Comparison of ENCODE assay signal across 1 cellular context in genomic region chr15:48230498-48230897, GRCh38.
TF ChIP-seq lines count a peak whose summit lies in the region.

No MANE protein-coding gene starts in this region.

TF ChIP-seq in GM23338, 12 proteins besides CTCF, POLR2A, EP300 and RAD21 (continued from another document):
- TF ChIP-seq REST (IDR thresholded peaks at IDR 0.05; ENCODE audit: unreplicated experiment) (no peak), JUNB (IDR thresholded peaks at IDR 0.05; ENCODE audit: unreplicated experiment) (no peak), NANOG (IDR thresholded peaks at IDR 0.05; ENCODE audit: borderline replicate concordance) (no peak), ZNF114 (CRISPR knock-in tag; IDR thresholded peaks at IDR 0.05) (no peak), EZH2phosphoT487 (IDR thresholded peaks at IDR 0.05; ENCODE audit: unreplicated experiment) (no peak), ZNF331 (CRISPR knock-in tag; IDR thresholded peaks at IDR 0.05; ENCODE audit: low read depth) (no peak), POLR2AphosphoS5 (IDR thresholded peaks at IDR 0.05; ENCODE audit: low read depth) (no peak)
